In the genomic region with DNA sequence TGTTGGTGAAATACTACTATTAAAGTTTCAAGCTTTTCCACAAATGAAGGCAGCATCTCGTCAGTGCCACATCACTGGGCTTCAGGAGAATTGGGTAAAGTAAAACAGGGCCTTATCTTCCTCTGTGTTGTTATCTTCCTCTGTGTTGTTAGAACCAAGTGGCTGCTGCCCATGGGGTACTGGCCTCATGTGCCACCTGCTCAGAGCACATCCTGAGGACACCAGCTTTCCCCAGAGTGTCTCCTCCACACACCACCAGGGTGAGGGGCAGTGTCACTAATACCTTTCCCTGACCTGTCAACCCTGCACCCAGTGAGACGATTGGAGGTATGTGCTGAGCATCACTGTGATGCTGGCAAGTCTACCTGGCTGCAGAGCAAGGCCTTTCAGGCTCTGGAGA, we compare ENCODE assay signal across 17 cellular contexts.
"Had no signal": no experiment of that assay in that cellular context is flagged by ENCODE, and none has a peak within 500 bp of the region (broad histone marks: within the 10 kb centered on the region; RNA-seq: fewer than 3 reads in every experiment).

No MANE protein-coding gene starts in this region.

- H3K27ac ChIP-seq: gastrocnemius medialis, transverse colon, VCaP had no signal

- H3K4me1 ChIP-seq: gastrocnemius medialis, transverse colon had no signal

- H3K27me3 ChIP-seq: gastrocnemius medialis, heart right ventricle, transverse colon had no signal

- H3K36me3 ChIP-seq: gastrocnemius medialis had no signal

- ATAC-seq: activated naive CD8-positive, alpha-beta T cell treated with anti-CD3 and anti-CD28 coated beads, Interleukin-2, amount 50 U/mL, for 24 hours; activated T-helper 17 cell treated with anti-CD3 and anti-CD28 coated beads, Interleukin-2, amount 50 U/mL, for 72 hours; gastrocnemius medialis; left lobe of liver; stimulated activated naive CD8-positive, alpha-beta T cell treated with anti-CD3 and anti-CD28 coated beads, Interleukin-15, Interleukin-2, amounts not matched to agents 100 U/mL and 50 U/mL, for 24 hours had no signal

- H3K9me3 ChIP-seq: gastrocnemius medialis, heart right ventricle, transverse colon had no signal

- H3K4me3 ChIP-seq: gastrocnemius medialis, heart right ventricle, skin epidermis, transverse colon had no signal

- DNase-seq: activated CD4-positive, alpha-beta T cell treated with anti-CD3 and anti-CD28 coated beads, Interleukin-2, amount 50 U/mL, for 48 hours; activated naive CD4-positive, alpha-beta T cell treated with Interleukin-2 at 50 U/mL for 16 hours; activated naive CD8-positive, alpha-beta T cell treated with anti-CD3 and anti-CD28 coated beads, Interleukin-2, amount 50 U/mL, for 24 hours; central memory CD4-positive, alpha-beta T cell; cortex of kidney; effector CD4-positive, alpha-beta T cell; gastrocnemius medialis; heart right ventricle; nucleus accumbens; stimulated activated CD4-positive, alpha-beta T cell treated with anti-CD3 and anti-CD28 coated beads, Interleukin-4, amount 100 ng/mL, for 4 hours; stimulated activated CD8-positive, alpha-beta memory T cell treated with anti-CD3 and anti-CD28 coated beads, Interleukin-4, amount 100 ng/mL, for 48 hours; stimulated activated naive CD8-positive, alpha-beta T cell treated with anti-CD3 and anti-CD28 coated beads, Interleukin-15, Interleukin-2, amounts not matched to agents 100 U/mL and 50 U/mL, for 24 hours; transverse colon had no signal
